Comparison of ENCODE assay signal across 8 cellular contexts in genomic region chr16:22372882-22373661, GRCh38. TPM values are rescaled to one million over a fixed set of nuclear protein-coding genes. Genes with fewer than 3 reads are reported as not detected.
DNase-seq lines count a peak whose midpoint lies in the region; ATAC-seq and TF ChIP-seq lines count a peak whose summit lies in the region.

No MANE protein-coding gene starts in this region.

- peaks cover 7% of the 10 kb centered on the region for H3K9me1 ChIP-seq in IMR-90 (ENCODE audit: insufficient read depth, low read length)

- H3K27me3 ChIP-seq in IMR-90 (ENCODE audit: control insufficient read depth, insufficient read depth, low read length) (no peaks in the 10 kb centered on the region), mononuclear cell (ENCODE audit: insufficient read depth, low read length) (no peaks in the 10 kb centered on the region)

- H2BK20ac ChIP-seq in IMR-90 (ENCODE audit: low read depth, low read length) = no peak overlapping the region

- H2AK9ac ChIP-seq in IMR-90 (replicated peaks; ENCODE audit: low read depth, low read length, poor library complexity) = peak overlapping the region; percentile 29

- peak overlapping the region; percentile 98 for H3K14ac ChIP-seq in IMR-90 (replicated peaks; ENCODE audit: low read depth, low read length)

- H2BK15ac ChIP-seq in IMR-90 (ENCODE audit: low read depth, low read length) = peak overlapping the region; percentile 69; the same call in 1 of the 3 replicates

- H3K9ac ChIP-seq in IMR-90 (ENCODE audit: low read depth, low read length) = peak overlapping the region; percentile 97

- peak overlapping the region; percentile 3 for H2BK120ac ChIP-seq in IMR-90 (ENCODE audit: low read depth, low read length)

- H3K4me1 ChIP-seq in IMR-90 (ENCODE audit: control insufficient read depth, insufficient read depth, low read length) (peaks cover 13% of the 10 kb centered on the region), mononuclear cell (ENCODE audit: insufficient read depth, low read length) (peaks cover 56% of the 10 kb centered on the region)

- H2AK5ac ChIP-seq in IMR-90 (ENCODE audit: low read depth, low read length) = peak overlapping the region; percentile 92

- peak overlapping the region; percentile 37 for H3K56ac ChIP-seq in IMR-90 (ENCODE audit: extremely low read depth, insufficient read depth, low read length)

- peak overlapping the region; percentile 92 for H3K4ac ChIP-seq in IMR-90 (ENCODE audit: low read depth, low read length)

- peaks cover 0 to 2% (median 0%) of the 10 kb centered on the region in 5 experiments for H3K9me3 Mint-ChIP-seq in brain

- H3K4me1 Mint-ChIP-seq in brain = peaks cover 55% of the 10 kb centered on the region

- peak overlapping the region; percentile 86 for H2BK5ac ChIP-seq in IMR-90 (ENCODE audit: low read depth, low read length, poor library complexity, severe bottlenecking)

- POLR2A ChIA-PET in IMR-90 (lab: Charles Lee; ENCODE audit: unreplicated experiment) = no interaction called here

- H4K5ac ChIP-seq in IMR-90 (ENCODE audit: low read depth, low read length) = peak overlapping the region; percentile 33

- no peak for TF ChIP-seq POLR2A in IMR-90 (IDR thresholded peaks at IDR 0.05; ENCODE audit: low read depth, low read length)

- no peaks in the 10 kb centered on the region for H3K9me3 ChIP-seq in IMR-90 (ENCODE audit: control insufficient read depth, insufficient read depth, low read length)
- no peaks in the 10 kb centered on the region for H3K9me3 ChIP-seq in mononuclear cell (ENCODE audit: low read depth, low read length)

- H3K18ac ChIP-seq in IMR-90 (ENCODE audit: low read depth, low read length) = peak overlapping the region; percentile 67

- DNase-seq in IMR-90 (no peak), DMS53 (lab: John Stamatoyannopoulos, UW) (no peak), NCI-H510A (lab: John Stamatoyannopoulos, UW) (no peak), occipital lobe (lab: John Stamatoyannopoulos, UW) (no peak)

- H4K20me1 ChIP-seq in IMR-90 (ENCODE audit: insufficient read depth, low read length) = peaks cover 53% of the 10 kb centered on the region

- H3K23ac ChIP-seq in IMR-90 (ENCODE audit: low read depth, low read length) = peak overlapping the region; percentile 68

- CTCF ChIA-PET in IMR-90 (lab: Yijun Ruan, JAX) = no interaction called here

- TF ChIP-seq RAD21 in IMR-90 (IDR thresholded peaks at IDR 0.05; ENCODE audit: low read length) = no peak

- ATAC-seq in IMR-90 (ENCODE audit: low read depth) = no peak
- ATAC-seq in HG03175 (IDR thresholded peaks at IDR 0.05; ENCODE audit: unreplicated experiment) = no peak

- peak overlapping the region; percentile 38 to 91 (median 82) for H3K27ac Mint-ChIP-seq in brain

- dilution Hi-C loops in IMR-90 (cut with HindIII; ENCODE audit: low sequenced_read_pairs, unreplicated experiment) = no loop called here

- no peak for TF ChIP-seq CTCF in 22Rv1 (IDR thresholded peaks at IDR 0.05)
- no peak for TF ChIP-seq CTCF in IMR-90 (conservative IDR thresholded peaks at IDR 0.05; ENCODE audit: low read depth, low read length)
- TF ChIP-seq CTCF in brain (conservative IDR thresholded peaks at IDR 0.05) = no peak

- peak overlapping the region; percentile 78 to 80 for H4K8ac ChIP-seq in IMR-90 (ENCODE audit: low read depth in 2 of 2, low read length in 2 of 2)

- H3K27me3 Mint-ChIP-seq in brain = peaks cover 14% of the 10 kb centered on the region

- H3K4me2 ChIP-seq in IMR-90 (ENCODE audit: low read depth, low read length) = peak overlapping the region; percentile 91

- in situ Hi-C loops in IMR-90 (cut with MboI; ENCODE audit: low sequenced_read_pairs) = no loop called here

- H4K91ac ChIP-seq in IMR-90 (ENCODE audit: insufficient read depth, low read depth, low read length) = peak overlapping the region; percentile 81

- H3K4me3 ChIP-seq in IMR-90 (ENCODE audit: insufficient read depth, low read depth, low read length) = peak overlapping the region; percentile 66
- peak overlapping the region; percentile 69 for H3K4me3 ChIP-seq in mononuclear cell (ENCODE audit: low read length)

- no TSS peak for BruUV-seq in IMR-90 (replicated peaks; lab: Mats Ljungman, UMichigan)

- peaks cover 16% of the 10 kb centered on the region for H3K36me3 ChIP-seq in IMR-90 (ENCODE audit: control insufficient read depth, insufficient read depth, low read length)

- intact Hi-C loops in IMR-90 (cut with micrococcal nuclease) = no loop called here

- peak overlapping the region; percentile 92 to 99 (median 97) for H3K4me3 Mint-ChIP-seq in brain

- H3K27ac ChIP-seq in 22Rv1 (peak overlapping the region; percentile 76), IMR-90 (ENCODE audit: insufficient read depth, low read length) (peak overlapping the region; percentile 91)

- H3K36me3 Mint-ChIP-seq in brain = peaks cover 10% of the 10 kb centered on the region

- H2AFZ ChIP-seq in IMR-90 (replicated peaks; ENCODE audit: low read length, poor library complexity) = peak overlapping the region; percentile 96

- WGBS in IMR-90 (ENCODE audit: extremely low coverage in 2 of 2, insufficient read length in 1 of 2), 2 experiments = 14% methylated on average over 3 of the region's 14 CpGs; no CpG with 5 or more reads in 1 of the 2 experiments

- H3K79me1 ChIP-seq in IMR-90 (ENCODE audit: low read depth in 1 of 2, low read length in 2 of 2) = peaks cover 6 to 38% of the 10 kb centered on the region in 2 experiments; a peak in 3 of 4 replicates

TF ChIP-seq in IMR-90, 13 proteins besides CTCF, POLR2A, EP300 and RAD21:
- peak; percentile 13; the same call in 1 of the 2 replicates for TF ChIP-seq USF2 (IDR thresholded peaks at IDR 0.05; ENCODE audit: low read depth, low read length)
- TF ChIP-seq CHD1 (IDR thresholded peaks at IDR 0.05; ENCODE audit: low read depth, low read length) = no peak

RNA-seq across cellular contexts. Expression of gene CDR2, which starts 1.3 kb away (rescaled TPM):
- total RNA-seq in IMR-90 (2012; rRNA removed) (44.2 and 48.4 TPM in 2 replicates), mononuclear cell (89.8 TPM), occipital lobe (8.9 TPM)
- polyA plus RNA-seq in IMR-90 (2012; rRNA removed) (33.1 and 37.7 TPM in 2 replicates), brain (ENCODE audit: insufficient read depth, low read depth, low replicate concordance) (8.4 TPM)
- polyA plus RNA-seq in IMR-90 (2012; cell fraction: cytosol; rRNA removed) = 22.5 and 26.0 TPM in 2 replicates
- polyA plus RNA-seq in IMR-90 (2012; cell fraction: nucleus; rRNA removed; ENCODE audit: low replicate concordance) = 15.0 and 38.4 TPM in 2 replicates
